9 cellular contexts compared by ENCODE assay signal in genomic region chr4:13476915-13477314, GRCh38. TPM values are rescaled to one million over a fixed set of nuclear protein-coding genes. Genes with fewer than 3 reads are reported as not detected.
A peak's percentile ranks its signal among the peaks of the same experiment; 100 is the strongest.
DNase-seq lines count a peak whose midpoint lies in the region; ATAC-seq lines count a peak whose summit lies in the region.
"Had no signal": no experiment of that assay in that cellular context is flagged by ENCODE, and none has a peak within 500 bp of the region (broad histone marks: within the 10 kb centered on the region; RNA-seq: fewer than 3 reads in every experiment).

No MANE protein-coding gene starts in this region.

- no peaks in the 10 kb centered on the region for H3K36me3 Mint-ChIP-seq in activated T-cell treated with anti-CD3 and anti-CD28 coated beads, Interleukin-2, amount 50 U/mL, for 72 hours (ENCODE audit: insufficient read depth in 2 of 2)
- peaks cover 40% of the 10 kb centered on the region for H3K36me3 Mint-ChIP-seq in activated T-helper 17 cell treated with anti-CD3 and anti-CD28 coated beads, Interleukin-2, amount 50 U/mL, for 72 hours (ENCODE audit: low read depth)
- H3K36me3 Mint-ChIP-seq in stimulated activated naive B cell treated with anti-CD40 and anti-IgM and Interleukin-4, amounts not matched to agents 10 μg/mL and 1 μg/mL and 100 μg/mL, for 72 hours, result peaks cover 4 to 8% of the 10 kb centered on the region in 2 donors

- H3K4me3 Mint-ChIP-seq in activated T-cell treated with anti-CD3 and anti-CD28 coated beads, Interleukin-2, amount 50 U/mL, for 72 hours, result peak overlapping the region in 1 of 2 donors; percentile 75
- no peak overlapping the region for H3K4me3 Mint-ChIP-seq in activated T-helper 17 cell treated with anti-CD3 and anti-CD28 coated beads, Interleukin-2, amount 50 U/mL, for 72 hours
- H3K4me3 Mint-ChIP-seq in stimulated activated naive B cell treated with anti-CD40 and anti-IgM and Interleukin-4, amounts not matched to agents 10 μg/mL and 1 μg/mL and 100 μg/mL, for 72 hours, result no peak overlapping the region

- H3K9me3 Mint-ChIP-seq in activated T-cell treated with anti-CD3 and anti-CD28 coated beads, Interleukin-2, amount 50 U/mL, for 72 hours, result no peaks in the 10 kb centered on the region
- no peaks in the 10 kb centered on the region for H3K9me3 Mint-ChIP-seq in activated T-helper 17 cell treated with anti-CD3 and anti-CD28 coated beads, Interleukin-2, amount 50 U/mL, for 72 hours
- H3K9me3 Mint-ChIP-seq in stimulated activated naive B cell treated with anti-CD40 and anti-IgM and Interleukin-4, amounts not matched to agents 10 μg/mL and 1 μg/mL and 100 μg/mL, for 72 hours, result no peaks in the 10 kb centered on the region

- H3K27me3 Mint-ChIP-seq in activated T-cell treated with anti-CD3 and anti-CD28 coated beads, Interleukin-2, amount 50 U/mL, for 72 hours (ENCODE audit: low read depth), result no peaks in the 10 kb centered on the region
- H3K27me3 Mint-ChIP-seq in activated T-helper 17 cell treated with anti-CD3 and anti-CD28 coated beads, Interleukin-2, amount 50 U/mL, for 72 hours, result no peaks in the 10 kb centered on the region
- H3K27me3 Mint-ChIP-seq in stimulated activated naive B cell treated with anti-CD40 and anti-IgM and Interleukin-4, amounts not matched to agents 10 μg/mL and 1 μg/mL and 100 μg/mL, for 72 hours, result no peaks in the 10 kb centered on the region

- DNase-seq in activated T-cell treated with anti-CD3 and anti-CD28 coated beads, Interleukin-2, amount 50 U/mL, for 72 hours, result no peak
- DNase-seq in activated T-cell treated with anti-CD3 and anti-CD28 coated beads, Interleukin-2, amount 50 U/mL, for 48 hours, result no peak
- no peak for DNase-seq in stimulated activated naive B cell treated with anti-CD40 and anti-IgM and Interleukin-4, amounts not matched to agents 10 μg/mL and 1 μg/mL and 100 μg/mL, for 72 hours
- DNase-seq in NCI-H2029 treated with DMSO at 0.1 percent for 48 hours (lab: John Stamatoyannopoulos, UW) (no peak), NCI-H2107 (lab: John Stamatoyannopoulos, UW) (no peak)
- DNase-seq in stimulated activated CD4-positive, alpha-beta T cell treated with anti-CD3 and anti-CD28 coated beads, Interleukin-4, amount 100 ng/mL, for 4 hours, result no peak
- DNase-seq: effector memory CD4-positive, alpha-beta T cell had no signal

- ATAC-seq in activated T-cell treated with anti-CD3 and anti-CD28 coated beads, Interleukin-2, amount 50 U/mL, for 72 hours (replicated peaks in 1 of 2), result peak; percentile 80 to 98
- ATAC-seq in HG03045 (IDR thresholded peaks at IDR 0.05; ENCODE audit: unreplicated experiment), result peak; percentile 62
- peak; percentile 86 for ATAC-seq in activated T-helper 17 cell treated with anti-CD3 and anti-CD28 coated beads, Interleukin-2, amount 50 U/mL, for 72 hours (replicated peaks)
- ATAC-seq in stimulated activated naive B cell treated with anti-CD40 and anti-IgM and Interleukin-4, amounts not matched to agents 10 μg/mL and 1 μg/mL and 100 μg/mL, for 72 hours (replicated peaks), result peak; percentile 23 to 39

- H3K27ac Mint-ChIP-seq in activated T-cell treated with anti-CD3 and anti-CD28 coated beads, Interleukin-2, amount 50 U/mL, for 72 hours, result peak overlapping the region; percentile 83
- no peak overlapping the region for H3K27ac Mint-ChIP-seq in activated T-helper 17 cell treated with anti-CD3 and anti-CD28 coated beads, Interleukin-2, amount 50 U/mL, for 72 hours
- no peak overlapping the region for H3K27ac Mint-ChIP-seq in stimulated activated naive B cell treated with anti-CD40 and anti-IgM and Interleukin-4, amounts not matched to agents 10 μg/mL and 1 μg/mL and 100 μg/mL, for 72 hours

- peaks cover 26% of the 10 kb centered on the region for H3K4me1 Mint-ChIP-seq in activated T-cell treated with anti-CD3 and anti-CD28 coated beads, Interleukin-2, amount 50 U/mL, for 72 hours (ENCODE audit: low read depth)
- peaks cover 5% of the 10 kb centered on the region for H3K4me1 Mint-ChIP-seq in activated T-helper 17 cell treated with anti-CD3 and anti-CD28 coated beads, Interleukin-2, amount 50 U/mL, for 72 hours
- peaks cover 3 to 5% of the 10 kb centered on the region in 2 donors for H3K4me1 Mint-ChIP-seq in stimulated activated naive B cell treated with anti-CD40 and anti-IgM and Interleukin-4, amounts not matched to agents 10 μg/mL and 1 μg/mL and 100 μg/mL, for 72 hours

RNA-seq across cellular contexts. Expression of gene RAB28, which starts 7.2 kb away (rescaled TPM):
- 10 to 100 TPM; 15.6 to 16.8 TPM for total RNA-seq in activated T-cell treated with anti-CD3 and anti-CD28 coated beads, Interleukin-2, amount 50 U/mL, for 72 hours
- 10 to 100 TPM in 1 of 2 donors, 1 to 10 TPM in 1; 10.0 to 14.5 TPM for total RNA-seq in activated T-helper 17 cell treated with anti-CD3 and anti-CD28 coated beads, Interleukin-2, amount 50 U/mL, for 72 hours

Comparison
In these comparisons a context has a peak if more than half of its experiments do, and no peak if none do; other contexts are left out.
1. ATAC-seq: peak in every context shown above with its lines; median percentile 89 in activated T-cell treated with anti-CD3 and anti-CD28 coated beads, Interleukin-2, amount 50 U/mL, for 72 hours; 86 in activated T-helper 17 cell treated with anti-CD3 and anti-CD28 coated beads, Interleukin-2, amount 50 U/mL, for 72 hours; 62 in HG03045; 31 in stimulated activated naive B cell treated with anti-CD40 and anti-IgM and Interleukin-4, amounts not matched to agents 10 μg/mL and 1 μg/mL and 100 μg/mL, for 72 hours.